Comparison of ENCODE assay signal across 8 cellular contexts in the genomic region with DNA sequence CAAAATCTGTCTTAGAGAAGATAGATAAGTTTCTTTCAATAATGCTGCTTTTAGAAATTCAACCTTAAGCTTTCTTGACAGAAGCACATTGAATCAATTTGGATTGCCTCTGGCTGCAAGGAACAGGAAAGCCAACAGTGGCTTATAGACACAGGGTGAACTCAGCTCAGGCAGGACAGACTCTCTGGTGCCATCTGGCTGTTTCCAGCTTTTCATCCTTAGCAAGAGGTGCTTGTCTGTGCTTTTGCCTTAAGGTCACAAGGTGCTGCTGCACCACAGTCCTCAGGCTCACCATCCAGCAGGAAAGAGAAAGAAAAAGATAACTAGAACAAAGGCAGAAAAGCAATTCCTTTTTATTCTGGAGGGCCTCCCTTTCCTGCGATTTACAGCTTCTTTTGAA.
DNase-seq lines count a peak whose midpoint lies in the region; ATAC-seq and TF ChIP-seq lines count a peak whose summit lies in the region.

No MANE protein-coding gene starts in this region.

- CTCF ChIA-PET in RWPE1 (lab: Yijun Ruan, JAX) = interaction anchor here (0.6 to 2.3 kb wide), 14 partner anchors 8 to 426 kb away, joined by 3 to 12 read pairs (median 4); no protein-coding TSS in a partner anchor
- CTCF ChIA-PET in CD8-positive, alpha-beta memory T cell (lab: Charles Lee) = interaction anchor here (1.5 kb wide), 1 partner anchor 22 kb away, joined by 3 read pairs; no protein-coding TSS in a partner anchor

- H3K4me3 ChIP-seq in CD8-positive, alpha-beta memory T cell (ENCODE audit: low read length) = no peak overlapping the region

- TF ChIP-seq CTCF in RWPE1 (conservative IDR thresholded peaks at IDR 0.05; ENCODE audit: low read depth) = peak; percentile 62

- H3K36me3 ChIP-seq in CD8-positive, alpha-beta memory T cell (ENCODE audit: insufficient read depth, low read length) = no peaks in the 10 kb centered on the region

- H3K27ac Mint-ChIP-seq in CD8-positive, alpha-beta memory T cell = no peak overlapping the region

- no peak overlapping the region for H3K27ac ChIP-seq in RWPE1
- H3K27ac ChIP-seq in CD8-positive, alpha-beta memory T cell (ENCODE audit: low read depth, low read length) = no peak overlapping the region

- TF ChIP-seq EP300 in Ishikawa (IDR thresholded peaks at IDR 0.05; ENCODE audit: borderline replicate concordance) = no peak

- no peaks in the 10 kb centered on the region for H3K4me1 ChIP-seq in CD8-positive, alpha-beta memory T cell (ENCODE audit: insufficient read depth, low read length)

- H3K4me1 Mint-ChIP-seq in CD8-positive, alpha-beta memory T cell = no peaks in the 10 kb centered on the region

- POLR2A ChIA-PET in RWPE1 (lab: Yijun Ruan, JAX; ENCODE audit: low non-redundant PET) = no interaction called here
- POLR2A ChIA-PET in CD8-positive, alpha-beta memory T cell (lab: Charles Lee) = no interaction called here

- ATAC-seq in GM18511 (IDR thresholded peaks at IDR 0.05; ENCODE audit: unreplicated experiment) = no peak

- H3K27me3 Mint-ChIP-seq in CD8-positive, alpha-beta memory T cell = peaks cover 10 to 44% of the 10 kb centered on the region in 2 donors

- no peak overlapping the region for H3K4me3 Mint-ChIP-seq in CD8-positive, alpha-beta memory T cell

- no peaks in the 10 kb centered on the region for H3K36me3 Mint-ChIP-seq in CD8-positive, alpha-beta memory T cell

- TF ChIP-seq RAD21 in Ishikawa (IDR thresholded peaks at IDR 0.05; ENCODE audit: low read depth) = peak; percentile 74

- no peaks in the 10 kb centered on the region for H3K9me3 ChIP-seq in CD8-positive, alpha-beta memory T cell (ENCODE audit: low read length)

- H3K27me3 ChIP-seq in CD8-positive, alpha-beta memory T cell (ENCODE audit: insufficient read depth, low read length, poor library complexity, severe bottlenecking) = no peaks in the 10 kb centered on the region

- DNase-seq in D341Med (ENCODE audit: low spot score) (peak; percentile 53), RWPE1 (ENCODE audit: low spot score) (peak; percentile 47), fibroblast of the conjunctiva (ENCODE audit: low read depth) (peak; percentile 48), amygdala (lab: John Stamatoyannopoulos, UW) (no peak), OCI-M2 (lab: John Stamatoyannopoulos, UW; ENCODE audit: unreplicated experiment) (no peak)
- no peak for DNase-seq in CD8-positive, alpha-beta memory T cell

- peaks cover 0 to 3% (median 0%) of the 10 kb centered on the region in 5 donors for H3K9me3 Mint-ChIP-seq in CD8-positive, alpha-beta memory T cell

TF ChIP-seq in Ishikawa, 13 proteins besides CTCF, POLR2A, EP300 and RAD21:
- TF ChIP-seq FOXM1 (IDR thresholded peaks at IDR 0.05; ENCODE audit: borderline replicate concordance, low read depth) = no peak
- TF ChIP-seq CEBPB (IDR thresholded peaks at IDR 0.05) = no peak
- no peak for TF ChIP-seq NFIC (IDR thresholded peaks at IDR 0.05)
- no peak for TF ChIP-seq ZBTB7A (IDR thresholded peaks at IDR 0.05; ENCODE audit: low read depth)
- no peak for TF ChIP-seq YY1 (IDR thresholded peaks at IDR 0.05; ENCODE audit: low read depth)
- TF ChIP-seq, protein P1, sequence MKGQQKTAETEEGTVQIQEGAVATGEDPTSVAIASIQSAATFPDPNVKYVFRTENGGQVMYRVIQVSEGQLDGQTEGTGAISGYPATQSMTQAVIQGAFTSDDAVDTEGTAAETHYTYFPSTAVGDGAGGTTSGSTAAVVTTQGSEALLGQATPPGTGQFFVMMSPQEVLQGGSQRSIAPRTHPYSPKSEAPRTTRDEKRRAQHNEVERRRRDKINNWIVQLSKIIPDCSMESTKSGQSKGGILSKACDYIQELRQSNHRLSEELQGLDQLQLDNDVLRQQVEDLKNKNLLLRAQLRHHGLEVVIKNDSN (IDR thresholded peaks at IDR 0.05) = no peak
- TF ChIP-seq EGR1 (IDR thresholded peaks at IDR 0.05) = no peak
- no peak for TF ChIP-seq TCF12 (IDR thresholded peaks at IDR 0.05; ENCODE audit: low read depth)
- TF ChIP-seq, protein P2, sequence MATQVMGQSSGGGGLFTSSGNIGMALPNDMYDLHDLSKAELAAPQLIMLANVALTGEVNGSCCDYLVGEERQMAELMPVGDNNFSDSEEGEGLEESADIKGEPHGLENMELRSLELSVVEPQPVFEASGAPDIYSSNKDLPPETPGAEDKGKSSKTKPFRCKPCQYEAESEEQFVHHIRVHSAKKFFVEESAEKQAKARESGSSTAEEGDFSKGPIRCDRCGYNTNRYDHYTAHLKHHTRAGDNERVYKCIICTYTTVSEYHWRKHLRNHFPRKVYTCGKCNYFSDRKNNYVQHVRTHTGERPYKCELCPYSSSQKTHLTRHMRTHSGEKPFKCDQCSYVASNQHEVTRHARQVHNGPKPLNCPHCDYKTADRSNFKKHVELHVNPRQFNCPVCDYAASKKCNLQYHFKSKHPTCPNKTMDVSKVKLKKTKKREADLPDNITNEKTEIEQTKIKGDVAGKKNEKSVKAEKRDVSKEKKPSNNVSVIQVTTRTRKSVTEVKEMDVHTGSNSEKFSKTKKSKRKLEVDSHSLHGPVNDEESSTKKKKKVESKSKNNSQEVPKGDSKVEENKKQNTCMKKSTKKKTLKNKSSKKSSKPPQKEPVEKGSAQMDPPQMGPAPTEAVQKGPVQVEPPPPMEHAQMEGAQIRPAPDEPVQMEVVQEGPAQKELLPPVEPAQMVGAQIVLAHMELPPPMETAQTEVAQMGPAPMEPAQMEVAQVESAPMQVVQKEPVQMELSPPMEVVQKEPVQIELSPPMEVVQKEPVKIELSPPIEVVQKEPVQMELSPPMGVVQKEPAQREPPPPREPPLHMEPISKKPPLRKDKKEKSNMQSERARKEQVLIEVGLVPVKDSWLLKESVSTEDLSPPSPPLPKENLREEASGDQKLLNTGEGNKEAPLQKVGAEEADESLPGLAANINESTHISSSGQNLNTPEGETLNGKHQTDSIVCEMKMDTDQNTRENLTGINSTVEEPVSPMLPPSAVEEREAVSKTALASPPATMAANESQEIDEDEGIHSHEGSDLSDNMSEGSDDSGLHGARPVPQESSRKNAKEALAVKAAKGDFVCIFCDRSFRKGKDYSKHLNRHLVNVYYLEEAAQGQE (IDR thresholded peaks at IDR 0.05; ENCODE audit: low read depth) = no peak
- no peak for TF ChIP-seq TAF1 (IDR thresholded peaks at IDR 0.05; ENCODE audit: low read depth)
- no peak for TF ChIP-seq CREB1 (IDR thresholded peaks at IDR 0.05; ENCODE audit: low read depth)
- no peak for TF ChIP-seq TEAD4 (IDR thresholded peaks at IDR 0.05)
- TF ChIP-seq, protein P3, sequence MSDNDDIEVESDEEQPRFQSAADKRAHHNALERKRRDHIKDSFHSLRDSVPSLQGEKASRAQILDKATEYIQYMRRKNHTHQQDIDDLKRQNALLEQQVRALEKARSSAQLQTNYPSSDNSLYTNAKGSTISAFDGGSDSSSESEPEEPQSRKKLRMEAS (IDR thresholded peaks at IDR 0.05) = no peak

Comparison
In these comparisons a context has a peak if more than half of its experiments do, and no peak if none do; other contexts are left out.
1. DNase-seq: peak in D341Med (single experiment), RWPE1 (single experiment) and fibroblast of the conjunctiva (single experiment); none in CD8-positive, alpha-beta memory T cell (0 of 5), amygdala (0 of 56) and OCI-M2 (single experiment).